In genomic region chr19:33064778-33065550, GRCh38 we compare ENCODE assay signal across 8 cellular contexts. TPM values are rescaled to one million over a fixed set of nuclear protein-coding genes. Genes with fewer than 3 reads are reported as not detected.
DNase-seq lines count a peak whose midpoint lies in the region; ATAC-seq and TF ChIP-seq lines count a peak whose summit lies in the region.

Gene RHPN2 (minus strand): TSS chr19:33064888. CDS start chr19:33064852, 36 bp downstream.

- H3K4me1 Mint-ChIP-seq in effector memory CD8-positive, alpha-beta T cell (ENCODE audit: low read depth in 2 of 2) = peaks cover 0 to 2% of the 10 kb centered on the region in 2 donors
- peaks cover 8% of the 10 kb centered on the region for H3K4me1 Mint-ChIP-seq in mesothelial cell of epicardium

- TF ChIP-seq CTCF in mesothelial cell of epicardium (IDR thresholded peaks at IDR 0.05; ENCODE audit: unreplicated experiment) = no peak

- ATAC-seq in HG02938 (IDR thresholded peaks at IDR 0.05; ENCODE audit: unreplicated experiment) = peak; percentile 59
- ATAC-seq in effector memory CD8-positive, alpha-beta T cell (replicated peaks) = peak; percentile 70

- H3K36me3 Mint-ChIP-seq in effector memory CD8-positive, alpha-beta T cell (ENCODE audit: insufficient read depth) = peaks cover 4% of the 10 kb centered on the region
- H3K36me3 Mint-ChIP-seq in mesothelial cell of epicardium = no peaks in the 10 kb centered on the region

- DNase-seq in NCI-H1417 (lab: John Stamatoyannopoulos, UW) (peak; percentile 58 to 60 (median 58)), NCI-H1417 treated with DMSO at 0.1 percent for 48 hours (lab: John Stamatoyannopoulos, UW) (no peak), NCI-H446 treated with DMSO at 0.1 percent for 48 hours (lab: John Stamatoyannopoulos, UW) (peak; percentile 40), mesothelial cell of epicardium (ENCODE audit: low spot score in 2 of 2, unreplicated experiment in 2 of 2) (peak; percentile 55 to 66)
- peak; percentile 30 for DNase-seq in activated CD4-positive, alpha-beta T cell treated with anti-CD3 and anti-CD28 coated beads, Interleukin-2, amount 50 U/mL, for 24 hours (ENCODE audit: low read depth in 1 of 2, low spot score in 1 of 2)
- DNase-seq in effector memory CD8-positive, alpha-beta T cell = peak in 1 of 3 experiments; percentile 5
- DNase-seq in stimulated activated CD8-positive, alpha-beta memory T cell treated with anti-CD3 and anti-CD28 coated beads, Interleukin-7, amount 100 ng/mL, for 24 hours (ENCODE audit: low read depth) = peak; percentile 23

- peak within 1 kb of the TSS; percentile 62 to 65 for H3K4me3 Mint-ChIP-seq in effector memory CD8-positive, alpha-beta T cell
- peak within 1 kb of the TSS; percentile 82 for H3K4me3 Mint-ChIP-seq in mesothelial cell of epicardium

- no peak within 1 kb of the TSS for H3K27ac Mint-ChIP-seq in effector memory CD8-positive, alpha-beta T cell
- peak within 1 kb of the TSS; percentile 73 for H3K27ac Mint-ChIP-seq in mesothelial cell of epicardium

- no peaks in the 10 kb centered on the region for H3K9me3 Mint-ChIP-seq in effector memory CD8-positive, alpha-beta T cell
- H3K9me3 Mint-ChIP-seq in mesothelial cell of epicardium = no peaks in the 10 kb centered on the region

- H3K27me3 Mint-ChIP-seq in effector memory CD8-positive, alpha-beta T cell = peaks cover 16 to 36% of the 10 kb centered on the region in 2 donors
- peaks cover 20% of the 10 kb centered on the region for H3K27me3 Mint-ChIP-seq in mesothelial cell of epicardium (ENCODE audit: low read depth)

RNA-seq across cellular contexts. Expression of gene RHPN2, which starts in this region (rescaled TPM):
- total RNA-seq in mesothelial cell of epicardium = 22.2 to 25.9 TPM (median 23.3 TPM) in 3 replicates
